In genomic region chr15:40282144-40282869, GRCh38 we compare ENCODE assay signal across 1 cellular context.
TF ChIP-seq lines count a peak whose summit lies in the region.

No MANE protein-coding gene starts in this region.

TF ChIP-seq in K562, 482 proteins besides CTCF, POLR2A, EP300 and RAD21 (continued from another document and continues in another):
- TF ChIP-seq ZNF592 (IDR thresholded peaks at IDR 0.05) (0 out of 2 replicates have a peak, but pooled peaks have one; percentile 33), MEF2A (IDR thresholded peaks at IDR 0.05; ENCODE audit: control insufficient read depth, low read depth, low read length) (no peak), TGIF2 (CRISPR knock-in tag; IDR thresholded peaks at IDR 0.05) (0 out of 2 replicates have a peak, but pooled peaks have one; percentile 69), GTF2F1 (IDR thresholded peaks at IDR 0.05; ENCODE audit: low read depth, low read length) (no peak), TSC22D4 (tag; IDR thresholded peaks at IDR 0.05) (no peak), MAFG (tag; conservative IDR thresholded peaks at IDR 0.05) (no peak), NCOA6 (IDR thresholded peaks at IDR 0.05) (no peak), RBM15 (IDR thresholded peaks at IDR 0.05; ENCODE audit: insufficient read depth, low read length) (no peak), TEAD1 (CRISPR knock-in tag; IDR thresholded peaks at IDR 0.05) (peak in 1 of 2 experiments; percentile 76; a peak in 2 of 4 replicates), BRF1 (IDR thresholded peaks at IDR 0.05; ENCODE audit: borderline replicate concordance, extremely low read depth, insufficient read length) (no peak), MAFK (IDR thresholded peaks at IDR 0.05; ENCODE audit: low read length) (no peak), STAT5B (CRISPR knock-in tag; IDR thresholded peaks at IDR 0.05) (no peak), ETV1 (tag; conservative IDR thresholded peaks at IDR 0.05; ENCODE audit: low read depth) (no peak), ZNF766 (CRISPR knock-in tag; conservative IDR thresholded peaks at IDR 0.05) (peak; percentile 64; the same call in 1 of the 2 replicates), ZNF717 (CRISPR knock-in tag; IDR thresholded peaks at IDR 0.05) (no peak), HMG20A (CRISPR knock-in tag; conservative IDR thresholded peaks at IDR 0.05) (no peak), ZBTB1 (CRISPR knock-in tag; IDR thresholded peaks at IDR 0.05; ENCODE audit: borderline replicate concordance, low read depth) (peak; percentile 99), ELF1 (tag; IDR thresholded peaks at IDR 0.05) (no peak), ZNF140 (CRISPR knock-in tag; IDR thresholded peaks at IDR 0.05) (no peak), ZC3H8 (IDR thresholded peaks at IDR 0.05) (no peak), BHLHE40 (IDR thresholded peaks at IDR 0.05; ENCODE audit: low read length) (no peak), FOXA3 (CRISPR knock-in tag; conservative IDR thresholded peaks at IDR 0.05 in 1 of 2, IDR thresholded peaks at IDR 0.05 in 1 of 2) (peak in 1 of 2 experiments; percentile 65; a peak in 1 of 4 replicates), ZNF512 (tag; IDR thresholded peaks at IDR 0.05) (no peak), ZNF354B (CRISPR knock-in tag; IDR thresholded peaks at IDR 0.05) (no peak), GABPB1 (CRISPR knock-in tag; IDR thresholded peaks at IDR 0.05) (0 out of 2 replicates have a peak, but pooled peaks have one; percentile 54), ZNF76 (CRISPR knock-in tag; IDR thresholded peaks at IDR 0.05; ENCODE audit: borderline replicate concordance) (no peak), CGGBP1 (CRISPR knock-in tag; IDR thresholded peaks at IDR 0.05) (no peak), CTBP1 (IDR thresholded peaks at IDR 0.05; ENCODE audit: borderline replicate concordance) (peak; percentile 94), ZNF75A (CRISPR knock-in tag; IDR thresholded peaks at IDR 0.05) (no peak), ARHGAP35 (IDR thresholded peaks at IDR 0.05; ENCODE audit: partially characterized antibody) (no peak), BRD9 (IDR thresholded peaks at IDR 0.05; ENCODE audit: low read depth, partially characterized antibody) (no peak), ZNF551 (CRISPR knock-in tag; IDR thresholded peaks at IDR 0.05) (no peak), KHSRP (IDR thresholded peaks at IDR 0.05) (no peak), NFE2L1 (tag; IDR thresholded peaks at IDR 0.05; ENCODE audit: borderline replicate concordance, low read depth) (no peak), MTF1 (CRISPR knock-in tag; IDR thresholded peaks at IDR 0.05; ENCODE audit: borderline replicate concordance) (no peak), KLF13 (tag; IDR thresholded peaks at IDR 0.05; ENCODE audit: borderline replicate concordance, low read depth) (0 out of 2 replicates have a peak, but pooled peaks have one; percentile 14), PHF21A (IDR thresholded peaks at IDR 0.05; ENCODE audit: borderline replicate concordance, low read depth) (no peak), ZNF263 (CRISPR knock-in tag; IDR thresholded peaks at IDR 0.05; ENCODE audit: borderline replicate concordance) (peak; percentile 72; the same call in 1 of the 2 replicates), ZNF740 (CRISPR knock-in tag; IDR thresholded peaks at IDR 0.05) (no peak), ZNF740 (tag; IDR thresholded peaks at IDR 0.05) (no peak), BRCA1 (IDR thresholded peaks at IDR 0.05) (no peak), BRCA1 (CRISPR knock-in tag; IDR thresholded peaks at IDR 0.05) (peak; percentile 25; the same call in 1 of the 2 replicates)
- TF ChIP-seq, protein P1, sequence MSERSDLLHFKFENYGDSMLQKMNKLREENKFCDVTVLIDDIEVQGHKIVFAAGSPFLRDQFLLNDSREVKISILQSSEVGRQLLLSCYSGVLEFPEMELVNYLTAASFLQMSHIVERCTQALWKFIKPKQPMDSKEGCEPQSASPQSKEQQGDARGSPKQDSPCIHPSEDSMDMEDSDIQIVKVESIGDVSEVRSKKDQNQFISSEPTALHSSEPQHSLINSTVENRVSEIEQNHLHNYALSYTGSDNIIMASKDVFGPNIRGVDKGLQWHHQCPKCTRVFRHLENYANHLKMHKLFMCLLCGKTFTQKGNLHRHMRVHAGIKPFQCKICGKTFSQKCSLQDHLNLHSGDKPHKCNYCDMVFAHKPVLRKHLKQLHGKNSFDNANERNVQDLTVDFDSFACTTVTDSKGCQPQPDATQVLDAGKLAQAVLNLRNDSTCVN (CRISPR knock-in tag; IDR thresholded peaks at IDR 0.05): no peak
- TF ChIP-seq, protein P2, sequence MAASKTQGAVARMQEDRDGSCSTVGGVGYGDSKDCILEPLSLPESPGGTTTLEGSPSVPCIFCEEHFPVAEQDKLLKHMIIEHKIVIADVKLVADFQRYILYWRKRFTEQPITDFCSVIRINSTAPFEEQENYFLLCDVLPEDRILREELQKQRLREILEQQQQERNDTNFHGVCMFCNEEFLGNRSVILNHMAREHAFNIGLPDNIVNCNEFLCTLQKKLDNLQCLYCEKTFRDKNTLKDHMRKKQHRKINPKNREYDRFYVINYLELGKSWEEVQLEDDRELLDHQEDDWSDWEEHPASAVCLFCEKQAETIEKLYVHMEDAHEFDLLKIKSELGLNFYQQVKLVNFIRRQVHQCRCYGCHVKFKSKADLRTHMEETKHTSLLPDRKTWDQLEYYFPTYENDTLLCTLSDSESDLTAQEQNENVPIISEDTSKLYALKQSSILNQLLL (CRISPR knock-in tag; IDR thresholded peaks at IDR 0.05; ENCODE audit: borderline replicate concordance): no peak
- TF ChIP-seq, protein P3, sequence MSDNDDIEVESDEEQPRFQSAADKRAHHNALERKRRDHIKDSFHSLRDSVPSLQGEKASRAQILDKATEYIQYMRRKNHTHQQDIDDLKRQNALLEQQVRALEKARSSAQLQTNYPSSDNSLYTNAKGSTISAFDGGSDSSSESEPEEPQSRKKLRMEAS (CRISPR knock-in tag; IDR thresholded peaks at IDR 0.05): peak; percentile 82
- TF ChIP-seq, protein P4, sequence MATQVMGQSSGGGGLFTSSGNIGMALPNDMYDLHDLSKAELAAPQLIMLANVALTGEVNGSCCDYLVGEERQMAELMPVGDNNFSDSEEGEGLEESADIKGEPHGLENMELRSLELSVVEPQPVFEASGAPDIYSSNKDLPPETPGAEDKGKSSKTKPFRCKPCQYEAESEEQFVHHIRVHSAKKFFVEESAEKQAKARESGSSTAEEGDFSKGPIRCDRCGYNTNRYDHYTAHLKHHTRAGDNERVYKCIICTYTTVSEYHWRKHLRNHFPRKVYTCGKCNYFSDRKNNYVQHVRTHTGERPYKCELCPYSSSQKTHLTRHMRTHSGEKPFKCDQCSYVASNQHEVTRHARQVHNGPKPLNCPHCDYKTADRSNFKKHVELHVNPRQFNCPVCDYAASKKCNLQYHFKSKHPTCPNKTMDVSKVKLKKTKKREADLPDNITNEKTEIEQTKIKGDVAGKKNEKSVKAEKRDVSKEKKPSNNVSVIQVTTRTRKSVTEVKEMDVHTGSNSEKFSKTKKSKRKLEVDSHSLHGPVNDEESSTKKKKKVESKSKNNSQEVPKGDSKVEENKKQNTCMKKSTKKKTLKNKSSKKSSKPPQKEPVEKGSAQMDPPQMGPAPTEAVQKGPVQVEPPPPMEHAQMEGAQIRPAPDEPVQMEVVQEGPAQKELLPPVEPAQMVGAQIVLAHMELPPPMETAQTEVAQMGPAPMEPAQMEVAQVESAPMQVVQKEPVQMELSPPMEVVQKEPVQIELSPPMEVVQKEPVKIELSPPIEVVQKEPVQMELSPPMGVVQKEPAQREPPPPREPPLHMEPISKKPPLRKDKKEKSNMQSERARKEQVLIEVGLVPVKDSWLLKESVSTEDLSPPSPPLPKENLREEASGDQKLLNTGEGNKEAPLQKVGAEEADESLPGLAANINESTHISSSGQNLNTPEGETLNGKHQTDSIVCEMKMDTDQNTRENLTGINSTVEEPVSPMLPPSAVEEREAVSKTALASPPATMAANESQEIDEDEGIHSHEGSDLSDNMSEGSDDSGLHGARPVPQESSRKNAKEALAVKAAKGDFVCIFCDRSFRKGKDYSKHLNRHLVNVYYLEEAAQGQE (CRISPR knock-in tag; IDR thresholded peaks at IDR 0.05; ENCODE audit: low read depth): no peak
- TF ChIP-seq, protein P5, sequence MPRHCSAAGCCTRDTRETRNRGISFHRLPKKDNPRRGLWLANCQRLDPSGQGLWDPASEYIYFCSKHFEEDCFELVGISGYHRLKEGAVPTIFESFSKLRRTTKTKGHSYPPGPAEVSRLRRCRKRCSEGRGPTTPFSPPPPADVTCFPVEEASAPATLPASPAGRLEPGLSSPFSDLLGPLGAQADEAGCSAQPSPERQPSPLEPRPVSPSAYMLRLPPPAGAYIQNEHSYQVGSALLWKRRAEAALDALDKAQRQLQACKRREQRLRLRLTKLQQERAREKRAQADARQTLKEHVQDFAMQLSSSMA (CRISPR knock-in tag; IDR thresholded peaks at IDR 0.05): no peak
- TF ChIP-seq, protein P6, sequence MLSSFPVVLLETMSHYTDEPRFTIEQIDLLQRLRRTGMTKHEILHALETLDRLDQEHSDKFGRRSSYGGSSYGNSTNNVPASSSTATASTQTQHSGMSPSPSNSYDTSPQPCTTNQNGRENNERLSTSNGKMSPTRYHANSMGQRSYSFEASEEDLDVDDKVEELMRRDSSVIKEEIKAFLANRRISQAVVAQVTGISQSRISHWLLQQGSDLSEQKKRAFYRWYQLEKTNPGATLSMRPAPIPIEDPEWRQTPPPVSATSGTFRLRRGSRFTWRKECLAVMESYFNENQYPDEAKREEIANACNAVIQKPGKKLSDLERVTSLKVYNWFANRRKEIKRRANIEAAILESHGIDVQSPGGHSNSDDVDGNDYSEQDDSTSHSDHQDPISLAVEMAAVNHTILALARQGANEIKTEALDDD (IDR thresholded peaks at IDR 0.05): no peak
- TF ChIP-seq, protein P7, sequence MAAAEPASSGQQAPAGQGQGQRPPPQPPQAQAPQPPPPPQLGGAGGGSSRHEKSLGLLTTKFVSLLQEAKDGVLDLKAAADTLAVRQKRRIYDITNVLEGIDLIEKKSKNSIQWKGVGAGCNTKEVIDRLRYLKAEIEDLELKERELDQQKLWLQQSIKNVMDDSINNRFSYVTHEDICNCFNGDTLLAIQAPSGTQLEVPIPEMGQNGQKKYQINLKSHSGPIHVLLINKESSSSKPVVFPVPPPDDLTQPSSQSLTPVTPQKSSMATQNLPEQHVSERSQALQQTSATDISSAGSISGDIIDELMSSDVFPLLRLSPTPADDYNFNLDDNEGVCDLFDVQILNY (CRISPR knock-in tag; IDR thresholded peaks at IDR 0.05): no peak
